In the genomic region with DNA sequence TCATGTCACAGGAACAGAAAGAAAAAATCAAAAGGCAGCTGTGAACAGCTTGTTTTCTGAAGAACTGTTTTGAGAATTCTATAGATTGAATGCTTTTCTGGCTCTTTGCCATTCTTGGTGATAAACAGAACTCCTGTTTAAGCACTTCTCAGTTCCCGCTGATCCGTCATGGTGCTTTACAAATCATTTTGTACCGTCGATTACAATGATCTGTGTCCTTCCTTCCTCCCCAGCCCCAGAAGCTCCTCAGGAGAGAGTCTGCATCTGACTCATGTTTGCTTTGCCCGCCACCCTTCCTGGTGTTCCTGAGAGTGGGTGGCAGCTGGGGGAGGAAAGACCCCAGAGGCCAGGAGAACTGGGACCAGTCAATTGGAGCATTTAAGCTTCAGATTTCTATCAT, we compare ENCODE assay signal across 16 cellular contexts.
DNase-seq lines count a peak whose midpoint lies in the region; ATAC-seq and TF ChIP-seq lines count a peak whose summit lies in the region.
"Had no signal": no experiment of that assay in that cellular context is flagged by ENCODE, and none has a peak within 500 bp of the region (broad histone marks: within the 10 kb centered on the region; RNA-seq: fewer than 3 reads in every experiment).

No MANE protein-coding gene starts in this region.

- no peak for ATAC-seq in natural killer cell treated with Interleukin-12 subunit alpha and Interleukin-12 subunit beta and Interleukin-15 and Interleukin-18, amount 100 ng/mL, for 72 hours
- ATAC-seq in GM18511 (IDR thresholded peaks at IDR 0.05; ENCODE audit: unreplicated experiment): no peak

- no peak overlapping the region for H3K9ac ChIP-seq in parathyroid adenoma

- no peak overlapping the region for H3K4me3 Mint-ChIP-seq in natural killer cell treated with Interleukin-12 subunit alpha and Interleukin-12 subunit beta and Interleukin-15 and Interleukin-18, amount 100 ng/mL, for 72 hours
- H3K4me3 Mint-ChIP-seq: CD4-positive, alpha-beta T cell had no signal

- H3K79me2 ChIP-seq in parathyroid adenoma: no peaks in the 10 kb centered on the region

- peak; percentile 29 for DNase-seq in DMS 273 (lab: John Stamatoyannopoulos, UW; ENCODE audit: unreplicated experiment)
- DNase-seq in DMS 273 treated with DMSO at 0.1 percent for 48 hours (lab: John Stamatoyannopoulos, UW): no peak
- peak; percentile 75 for DNase-seq in NCI-H69 (lab: John Stamatoyannopoulos, UW)
- peak; percentile 13 for DNase-seq in epithelial cell of esophagus (ENCODE audit: low read depth)
- DNase-seq in natural killer cell treated with Interleukin-12 subunit alpha and Interleukin-12 subunit beta and Interleukin-15 and Interleukin-18, amount 100 ng/mL, for 72 hours (ENCODE audit: low spot score): no peak
- DNase-seq in kidney tubule cell (ENCODE audit: low spot score): no peak
- DNase-seq: activated CD4-positive, CD25-positive, alpha-beta regulatory T cell treated with anti-CD3 and anti-CD28 coated beads, Interleukin-2, amount 50 U/mL, for 72 hours; activated naive CD4-positive, alpha-beta T cell treated with anti-CD3 and anti-CD28 coated beads, Interleukin-2, amount 50 U/mL, for 16 hours; CD4-positive, alpha-beta T cell; NCI-H510A treated with DMSO at 0.1 percent for 48 hours; stimulated activated CD8-positive, alpha-beta memory T cell treated with anti-CD3 and anti-CD28 coated beads, Interleukin-4, amount 100 ng/mL, for 48 hours; T-helper 1 cell; tibial artery had no signal

- H3K36me3 ChIP-seq in parathyroid adenoma (ENCODE audit: control insufficient read depth, insufficient read depth, low read length): no peaks in the 10 kb centered on the region
- H3K36me3 ChIP-seq: tibial artery had no signal

- H3K4me2 ChIP-seq in parathyroid adenoma (ENCODE audit: low read length): no peak overlapping the region

- H3K4me3 ChIP-seq in epithelial cell of esophagus (ENCODE audit: low read length) (no peak overlapping the region), parathyroid adenoma (ENCODE audit: low read depth, low read length) (no peak overlapping the region)
- H3K4me3 ChIP-seq: tibial artery had no signal

- H2AFZ ChIP-seq in parathyroid adenoma: peak overlapping the region; percentile 5

- H3K4me1 ChIP-seq in parathyroid adenoma: no peaks in the 10 kb centered on the region

- no peaks in the 10 kb centered on the region for H3K9me3 ChIP-seq in parathyroid adenoma (ENCODE audit: control insufficient read depth, low read length)
- H3K9me3 ChIP-seq: tibial artery had no signal

- no peaks in the 10 kb centered on the region for H3K27me3 ChIP-seq in parathyroid adenoma (ENCODE audit: control insufficient read depth, insufficient read depth, low read length)
- H3K27me3 ChIP-seq: tibial artery had no signal

- H3K27ac ChIP-seq in parathyroid adenoma: no peak overlapping the region
- H3K27ac ChIP-seq: 22Rv1, tibial artery had no signal

- H3K27me3 Mint-ChIP-seq in natural killer cell treated with Interleukin-12 subunit alpha and Interleukin-12 subunit beta and Interleukin-15 and Interleukin-18, amount 100 ng/mL, for 72 hours: no peaks in the 10 kb centered on the region

- peaks cover 13% of the 10 kb centered on the region for H3K9me3 Mint-ChIP-seq in natural killer cell treated with Interleukin-12 subunit alpha and Interleukin-12 subunit beta and Interleukin-15 and Interleukin-18, amount 100 ng/mL, for 72 hours

- no peak overlapping the region for H3K27ac Mint-ChIP-seq in natural killer cell treated with Interleukin-12 subunit alpha and Interleukin-12 subunit beta and Interleukin-15 and Interleukin-18, amount 100 ng/mL, for 72 hours
- H3K27ac Mint-ChIP-seq: CD4-positive, alpha-beta T cell had no signal

- H3K4me1 Mint-ChIP-seq in natural killer cell treated with Interleukin-12 subunit alpha and Interleukin-12 subunit beta and Interleukin-15 and Interleukin-18, amount 100 ng/mL, for 72 hours (ENCODE audit: low read depth in 2 of 2): no peaks in the 10 kb centered on the region

- H3K36me3 Mint-ChIP-seq in natural killer cell treated with Interleukin-12 subunit alpha and Interleukin-12 subunit beta and Interleukin-15 and Interleukin-18, amount 100 ng/mL, for 72 hours: no peaks in the 10 kb centered on the region

- no peak for TF ChIP-seq CTCF in epithelial cell of esophagus (IDR thresholded peaks at IDR 0.05; ENCODE audit: insufficient read depth, low read depth, low read length, missing control alignments)
- TF ChIP-seq CTCF in parathyroid adenoma (IDR thresholded peaks at IDR 0.05): no peak

Comparison
In these comparisons a context has a peak if more than half of its experiments do, and no peak if none do; other contexts are left out.
1. DNase-seq: peak in DMS 273 (single experiment), NCI-H69 (single experiment) and epithelial cell of esophagus (single experiment); none in DMS 273 treated with DMSO at 0.1 percent for 48 hours (single experiment), natural killer cell treated with Interleukin-12 subunit alpha and Interleukin-12 subunit beta and Interleukin-15 and Interleukin-18, amount 100 ng/mL, for 72 hours (single experiment) and kidney tubule cell (single experiment).